14 cellular contexts compared by ENCODE assay signal in genomic region chr7:118803-119376, GRCh38.
A peak's percentile ranks its signal among the peaks of the same experiment; 100 is the strongest.
DNase-seq lines count a peak whose midpoint lies in the region; ATAC-seq and TF ChIP-seq lines count a peak whose summit lies in the region.
"Had no signal": no experiment of that assay in that cellular context is flagged by ENCODE, and none has a peak within 500 bp of the region (broad histone marks: within the 10 kb centered on the region; RNA-seq: fewer than 3 reads in every experiment).

No MANE protein-coding gene starts in this region.

- TF ChIP-seq CTCF in choroid plexus epithelial cell (conservative IDR thresholded peaks at IDR 0.05; ENCODE audit: low read depth, low read length) = no peak

- H3K4me1 ChIP-seq in muscle layer of duodenum (ENCODE audit: control insufficient read depth in 1 of 2, insufficient read depth in 2 of 2, low read length in 2 of 2) = peaks cover 0 to 4% of the 10 kb centered on the region in 2 donors

- ATAC-seq in left ventricle myocardium superior (peak; percentile 9), Right ventricle myocardium inferior (no peak)
- no peak for ATAC-seq in activated CD4-positive, CD25-positive, alpha-beta regulatory T cell treated with anti-CD3 and anti-CD28 coated beads, Interleukin-2, amount 50 U/mL, for 24 hours
- ATAC-seq: activated naive CD4-positive, alpha-beta T cell treated with anti-CD3 and anti-CD28 coated beads, Interleukin-2, amount 50 U/mL, for 72 hours; T-cell had no signal

- H3K4me3 ChIP-seq in choroid plexus epithelial cell (ENCODE audit: low read depth, low read length) (no peak overlapping the region), muscle layer of duodenum (ENCODE audit: low read depth in 1 of 2, low read length in 2 of 2) (no peak overlapping the region)
- H3K4me3 ChIP-seq: thyroid gland had no signal

- H3K36me3 ChIP-seq in muscle layer of duodenum (ENCODE audit: control insufficient read depth in 1 of 2, insufficient read depth in 2 of 2, low read length in 2 of 2) = no peaks in the 10 kb centered on the region
- H3K36me3 ChIP-seq: thyroid gland had no signal

- peak overlapping the region; percentile 69 for H3K27ac ChIP-seq in muscle layer of duodenum (ENCODE audit: low read length)

- intact Hi-C loops in left ventricle myocardium superior (cut with micrococcal nuclease) = no loop called here
- intact Hi-C loops in Right ventricle myocardium inferior (cut with DNase I) = no loop called here

- no peaks in the 10 kb centered on the region for H3K9me3 ChIP-seq in muscle layer of duodenum (ENCODE audit: control insufficient read depth in 1 of 2, low read length in 2 of 2)
- H3K9me3 ChIP-seq: thyroid gland had no signal

- no peaks in the 10 kb centered on the region for H3K27me3 ChIP-seq in muscle layer of duodenum (ENCODE audit: low read depth, low read length)
- H3K27me3 ChIP-seq: thyroid gland had no signal

- no peak for DNase-seq in left ventricle myocardium superior
- DNase-seq in Right ventricle myocardium inferior (ENCODE audit: missing footprints) = no peak
- DNase-seq in choroid plexus epithelial cell (ENCODE audit: low read depth) = peak; percentile 35
- no peak for DNase-seq in activated CD4-positive, alpha-beta T cell treated with anti-CD3 and anti-CD28 coated beads for 1 hour
- DNase-seq in foreskin melanocyte = no peak
- no peak for DNase-seq in NCI-H1436 (lab: John Stamatoyannopoulos, UW)
- DNase-seq: DND-41; glutamatergic neuron; NK-92 treated with Interleukin-12 subunit alpha and Interleukin-12 subunit beta, amount 100 ng/mL, for 24 hours; thyroid gland had no signal
